Comparison of ENCODE assay signal across 14 cellular contexts in the genomic region with DNA sequence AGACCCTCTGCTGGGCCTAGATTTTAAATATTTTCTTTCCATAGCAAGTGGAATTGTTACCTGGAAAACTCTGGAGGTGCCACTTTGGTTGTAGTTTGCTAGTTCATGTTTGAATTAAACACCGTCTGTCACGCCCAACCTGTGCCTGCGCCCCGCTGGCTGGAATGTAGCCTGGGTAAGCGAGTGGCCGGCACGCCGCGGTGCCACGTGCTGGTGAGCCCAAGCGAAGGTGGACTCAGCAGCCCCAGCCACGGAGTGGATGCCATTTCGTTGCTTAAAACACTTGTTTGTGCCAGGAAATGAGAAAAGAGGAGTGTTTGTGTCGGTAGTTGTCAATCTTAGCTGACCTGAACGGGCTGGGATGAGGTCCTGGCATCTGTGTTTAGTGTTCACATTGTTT. TPM values are rescaled to one million over a fixed set of nuclear protein-coding genes. Genes with fewer than 3 reads are reported as not detected.
DNase-seq lines count a peak whose midpoint lies in the region; ATAC-seq and TF ChIP-seq lines count a peak whose summit lies in the region.
"Had no signal": no experiment of that assay in that cellular context is flagged by ENCODE, and none has a peak within 500 bp of the region (broad histone marks: within the 10 kb centered on the region; RNA-seq: fewer than 3 reads in every experiment).

No MANE protein-coding gene starts in this region.

- no peaks in the 10 kb centered on the region for H3K36me3 ChIP-seq in liver (ENCODE audit: control insufficient read depth in 4 of 4, insufficient read depth in 3 of 4, low read depth in 1 of 4, low read length in 3 of 4)

- H3K27me3 Mint-ChIP-seq in stimulated activated naive CD8-positive, alpha-beta T cell treated with anti-CD3 and anti-CD28 coated beads, Interleukin-15, Interleukin-2, amounts not matched to agents 100 ng/mL and 50 ng/mL, for 24 hours = no peaks in the 10 kb centered on the region
- no peaks in the 10 kb centered on the region for H3K27me3 Mint-ChIP-seq in stimulated activated naive CD8-positive, alpha-beta T cell treated with anti-CD3 and anti-CD28 coated beads, Interleukin-15, amount 100 ng/mL, for 72 hours
- H3K27me3 Mint-ChIP-seq in activated T-helper 17 cell treated with anti-CD3 and anti-CD28 coated beads, Interleukin-2, amount 50 U/mL, for 72 hours = no peaks in the 10 kb centered on the region
- H3K27me3 Mint-ChIP-seq: memory B cell had no signal

- no peak for ATAC-seq in stimulated activated naive CD8-positive, alpha-beta T cell treated with anti-CD3 and anti-CD28 coated beads, Interleukin-15, amount 100 ng/mL, for 72 hours
- ATAC-seq in activated T-helper 17 cell treated with anti-CD3 and anti-CD28 coated beads, Interleukin-2, amount 50 U/mL, for 72 hours (replicated peaks) = no peak
- ATAC-seq in HG03135 (IDR thresholded peaks at IDR 0.05; ENCODE audit: unreplicated experiment) = no peak
- ATAC-seq: heart left ventricle, right cardiac atrium had no signal

- H3K27me3 ChIP-seq in liver (ENCODE audit: control insufficient read depth in 4 of 4, insufficient read depth in 4 of 4, low read length in 3 of 4) = no peaks in the 10 kb centered on the region
- H3K27me3 ChIP-seq: heart left ventricle, tibial artery had no signal

- H3K27ac ChIP-seq in liver (ENCODE audit: low read depth in 1 of 2, low read length in 2 of 2) = peak overlapping the region; percentile 72 to 96
- H3K27ac ChIP-seq: tibial artery had no signal

- H3K27ac Mint-ChIP-seq in stimulated activated naive CD8-positive, alpha-beta T cell treated with anti-CD3 and anti-CD28 coated beads, Interleukin-15, Interleukin-2, amounts not matched to agents 100 ng/mL and 50 ng/mL, for 24 hours = no peak overlapping the region
- no peak overlapping the region for H3K27ac Mint-ChIP-seq in stimulated activated naive CD8-positive, alpha-beta T cell treated with anti-CD3 and anti-CD28 coated beads, Interleukin-15, amount 100 ng/mL, for 72 hours
- H3K27ac Mint-ChIP-seq in activated T-helper 17 cell treated with anti-CD3 and anti-CD28 coated beads, Interleukin-2, amount 50 U/mL, for 72 hours = no peak overlapping the region
- H3K27ac Mint-ChIP-seq: memory B cell had no signal

- H3K4me1 Mint-ChIP-seq in stimulated activated naive CD8-positive, alpha-beta T cell treated with anti-CD3 and anti-CD28 coated beads, Interleukin-15, Interleukin-2, amounts not matched to agents 100 ng/mL and 50 ng/mL, for 24 hours (ENCODE audit: low read depth) = peaks cover 23% of the 10 kb centered on the region
- H3K4me1 Mint-ChIP-seq in stimulated activated naive CD8-positive, alpha-beta T cell treated with anti-CD3 and anti-CD28 coated beads, Interleukin-15, amount 100 ng/mL, for 72 hours = peaks cover 37% of the 10 kb centered on the region
- peaks cover 13% of the 10 kb centered on the region for H3K4me1 Mint-ChIP-seq in activated T-helper 17 cell treated with anti-CD3 and anti-CD28 coated beads, Interleukin-2, amount 50 U/mL, for 72 hours

- no peak for TF ChIP-seq CTCF in liver (IDR thresholded peaks at IDR 0.05; ENCODE audit: low read depth, low read length, missing input control)

- peak overlapping the region; percentile 29 to 33 for H3K9ac ChIP-seq in liver (ENCODE audit: low read depth in 1 of 2, low read length in 2 of 2)

- DNase-seq in stimulated activated naive CD8-positive, alpha-beta T cell treated with anti-CD3 and anti-CD28 coated beads, Interleukin-15, amount 100 ng/mL, for 72 hours = no peak
- no peak for DNase-seq in AML-193 (lab: John Stamatoyannopoulos, UW)
- no peak for DNase-seq in stimulated activated CD4-positive, alpha-beta T cell treated with anti-CD3 and anti-CD28 coated beads, Interleukin-15, amount 100 ng/mL, for 24 hours
- DNase-seq in NCI-H2081 treated with DMSO at 0.1 percent for 48 hours (lab: John Stamatoyannopoulos, UW) = no peak
- DNase-seq: activated CD4-positive, CD25-positive, alpha-beta regulatory T cell; NCI-H226; tibial artery had no signal

- WGBS in liver = 46% methylated on average over 15 of the region's 15 CpGs

- H3K4me3 Mint-ChIP-seq in stimulated activated naive CD8-positive, alpha-beta T cell treated with anti-CD3 and anti-CD28 coated beads, Interleukin-15, Interleukin-2, amounts not matched to agents 100 ng/mL and 50 ng/mL, for 24 hours = peak overlapping the region; percentile 56
- H3K4me3 Mint-ChIP-seq in stimulated activated naive CD8-positive, alpha-beta T cell treated with anti-CD3 and anti-CD28 coated beads, Interleukin-15, amount 100 ng/mL, for 72 hours = no peak overlapping the region
- peak overlapping the region; percentile 84 for H3K4me3 Mint-ChIP-seq in activated T-helper 17 cell treated with anti-CD3 and anti-CD28 coated beads, Interleukin-2, amount 50 U/mL, for 72 hours

- peaks cover 17% of the 10 kb centered on the region for H3K36me3 Mint-ChIP-seq in stimulated activated naive CD8-positive, alpha-beta T cell treated with anti-CD3 and anti-CD28 coated beads, Interleukin-15, Interleukin-2, amounts not matched to agents 100 ng/mL and 50 ng/mL, for 24 hours (ENCODE audit: low read depth)
- peaks cover 19% of the 10 kb centered on the region for H3K36me3 Mint-ChIP-seq in activated T-helper 17 cell treated with anti-CD3 and anti-CD28 coated beads, Interleukin-2, amount 50 U/mL, for 72 hours (ENCODE audit: low read depth)

- no peak overlapping the region for H3K4me3 ChIP-seq in liver (ENCODE audit: low read depth in 1 of 3, low read length in 3 of 3)
- H3K4me3 ChIP-seq: tibial artery had no signal

- no peaks in the 10 kb centered on the region for H3K9me3 ChIP-seq in liver (ENCODE audit: control insufficient read depth in 4 of 4, low read length in 3 of 4)
- H3K9me3 ChIP-seq: heart left ventricle, tibial artery had no signal

- H3K4me1 ChIP-seq in liver (ENCODE audit: control insufficient read depth in 4 of 4, insufficient read depth in 4 of 4, low read length in 3 of 4) = peaks cover 22 to 57% (median 40%) of the 10 kb centered on the region in 4 donors

- H3K9me3 Mint-ChIP-seq in stimulated activated naive CD8-positive, alpha-beta T cell treated with anti-CD3 and anti-CD28 coated beads, Interleukin-15, Interleukin-2, amounts not matched to agents 100 ng/mL and 50 ng/mL, for 24 hours = no peaks in the 10 kb centered on the region
- no peaks in the 10 kb centered on the region for H3K9me3 Mint-ChIP-seq in stimulated activated naive CD8-positive, alpha-beta T cell treated with anti-CD3 and anti-CD28 coated beads, Interleukin-15, amount 100 ng/mL, for 72 hours
- no peaks in the 10 kb centered on the region for H3K9me3 Mint-ChIP-seq in activated T-helper 17 cell treated with anti-CD3 and anti-CD28 coated beads, Interleukin-2, amount 50 U/mL, for 72 hours
- H3K9me3 Mint-ChIP-seq: memory B cell had no signal

- no peak for TF ChIP-seq RAD21 in liver (IDR thresholded peaks at IDR 0.05)

TF ChIP-seq in liver, 16 proteins besides CTCF, POLR2A, EP300 and RAD21 (continues in another document):
- TF ChIP-seq HNF4G (IDR thresholded peaks at IDR 0.05) (no peak), FOXA2 (IDR thresholded peaks at IDR 0.05) (peak; percentile 19), EGR1 (IDR thresholded peaks at IDR 0.05; ENCODE audit: low read depth in 2 of 2) (peak in 1 of 2 donors; percentile 45), YY1 (IDR thresholded peaks at IDR 0.05) (peak; percentile 91), JUND (IDR thresholded peaks at IDR 0.05) (peak in 1 of 2 donors; percentile 38), MAX (IDR thresholded peaks at IDR 0.05) (peak; percentile 95)
- TF ChIP-seq, protein P1, sequence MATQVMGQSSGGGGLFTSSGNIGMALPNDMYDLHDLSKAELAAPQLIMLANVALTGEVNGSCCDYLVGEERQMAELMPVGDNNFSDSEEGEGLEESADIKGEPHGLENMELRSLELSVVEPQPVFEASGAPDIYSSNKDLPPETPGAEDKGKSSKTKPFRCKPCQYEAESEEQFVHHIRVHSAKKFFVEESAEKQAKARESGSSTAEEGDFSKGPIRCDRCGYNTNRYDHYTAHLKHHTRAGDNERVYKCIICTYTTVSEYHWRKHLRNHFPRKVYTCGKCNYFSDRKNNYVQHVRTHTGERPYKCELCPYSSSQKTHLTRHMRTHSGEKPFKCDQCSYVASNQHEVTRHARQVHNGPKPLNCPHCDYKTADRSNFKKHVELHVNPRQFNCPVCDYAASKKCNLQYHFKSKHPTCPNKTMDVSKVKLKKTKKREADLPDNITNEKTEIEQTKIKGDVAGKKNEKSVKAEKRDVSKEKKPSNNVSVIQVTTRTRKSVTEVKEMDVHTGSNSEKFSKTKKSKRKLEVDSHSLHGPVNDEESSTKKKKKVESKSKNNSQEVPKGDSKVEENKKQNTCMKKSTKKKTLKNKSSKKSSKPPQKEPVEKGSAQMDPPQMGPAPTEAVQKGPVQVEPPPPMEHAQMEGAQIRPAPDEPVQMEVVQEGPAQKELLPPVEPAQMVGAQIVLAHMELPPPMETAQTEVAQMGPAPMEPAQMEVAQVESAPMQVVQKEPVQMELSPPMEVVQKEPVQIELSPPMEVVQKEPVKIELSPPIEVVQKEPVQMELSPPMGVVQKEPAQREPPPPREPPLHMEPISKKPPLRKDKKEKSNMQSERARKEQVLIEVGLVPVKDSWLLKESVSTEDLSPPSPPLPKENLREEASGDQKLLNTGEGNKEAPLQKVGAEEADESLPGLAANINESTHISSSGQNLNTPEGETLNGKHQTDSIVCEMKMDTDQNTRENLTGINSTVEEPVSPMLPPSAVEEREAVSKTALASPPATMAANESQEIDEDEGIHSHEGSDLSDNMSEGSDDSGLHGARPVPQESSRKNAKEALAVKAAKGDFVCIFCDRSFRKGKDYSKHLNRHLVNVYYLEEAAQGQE (IDR thresholded peaks at IDR 0.05) = peak; percentile 69

RNA-seq across cellular contexts. Expression of gene GET4, which starts 2.7 kb away (rescaled TPM):
- 10 to 100 TPM; 17.1 to 43.0 TPM for total RNA-seq in activated T-helper 17 cell treated with anti-CD3 and anti-CD28 coated beads, Interleukin-2, amount 50 U/mL, for 72 hours
- 10 to 100 TPM; 19.5 to 30.3 TPM for total RNA-seq in liver
- 10 to 100 TPM; 24.3 to 34.7 TPM for polyA plus RNA-seq in liver

RNA-seq across cellular contexts. Expression of gene SUN1, which starts 46.8 kb away (rescaled TPM):
- 100 to 1,000 TPM in 1 of 2 donors, 10 to 100 TPM in 1; 46.4 to 103 TPM for total RNA-seq in activated T-helper 17 cell treated with anti-CD3 and anti-CD28 coated beads, Interleukin-2, amount 50 U/mL, for 72 hours
- 100 to 1,000 TPM in 1 of 2 donors, 10 to 100 TPM in 1; 50.9 to 162 TPM for total RNA-seq in liver
- 10 to 100 TPM; 24.8 to 29.2 TPM for polyA plus RNA-seq in liver

Comparison
In these comparisons a context has a peak if more than half of its experiments do, and no peak if none do; other contexts are left out.
1. H3K4me3 Mint-ChIP-seq: peak in stimulated activated naive CD8-positive, alpha-beta T cell treated with anti-CD3 and anti-CD28 coated beads, Interleukin-15, Interleukin-2, amounts not matched to agents 100 ng/mL and 50 ng/mL, for 24 hours (single experiment) and activated T-helper 17 cell treated with anti-CD3 and anti-CD28 coated beads, Interleukin-2, amount 50 U/mL, for 72 hours (single experiment); none in stimulated activated naive CD8-positive, alpha-beta T cell treated with anti-CD3 and anti-CD28 coated beads, Interleukin-15, amount 100 ng/mL, for 72 hours (0 of 2).